ENCODE assay signal across 13 cellular contexts in the genomic region with DNA sequence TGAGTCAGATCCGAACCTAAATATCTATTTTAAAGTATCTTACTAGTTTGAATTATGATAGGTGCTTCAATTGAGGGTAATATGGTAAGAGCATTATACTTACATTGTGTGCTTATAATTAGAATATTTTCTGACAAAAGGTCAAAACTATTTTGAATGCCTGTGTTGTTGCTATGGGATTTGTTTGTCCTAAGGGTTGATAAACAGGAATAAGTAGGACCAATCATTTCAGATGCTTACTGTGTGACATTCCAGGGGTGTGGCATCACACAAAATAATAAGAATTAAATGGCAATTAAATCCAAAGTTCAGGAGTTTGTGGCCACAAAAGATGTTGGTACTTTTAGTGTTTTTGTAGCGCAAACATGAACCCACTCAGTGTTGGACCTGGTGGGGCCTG.
"Had no signal": no experiment of that assay in that cellular context is flagged by ENCODE, and none has a peak within 500 bp of the region (broad histone marks: within the 10 kb centered on the region; RNA-seq: fewer than 3 reads in every experiment).

No MANE protein-coding gene starts in this region.

- H3K9me3 ChIP-seq: thyroid gland had no signal

- DNase-seq: activated B cell treated with CpG ODN at 0.5 μM for 24 hours; activated CD4-positive, alpha-beta T cell treated with anti-CD3 and anti-CD28 coated beads, Interleukin-2, amount 10 ng/mL, durations not matched to agents 24 days and 14 days; activated CD8-positive, alpha-beta memory T cell treated with anti-CD3 and anti-CD28 coated beads, Interleukin-2, amount 50 U/mL, for 48 hours; activated gamma-delta T cell; activated T-cell treated with anti-CD3 and anti-CD28 coated beads, Interleukin-2, amount 50 U/mL, for 72 hours; amygdala; effector CD8-positive, alpha-beta T cell; hippocampal formation; stimulated activated CD4-positive, alpha-beta T cell treated with anti-CD3 and anti-CD28 coated beads, Interleukin-4, amount 100 ng/mL, for 1 hour; stimulated activated naive B cell treated with anti-CD40 and anti-IgM and Interleukin-4, amounts not matched to agents 10 μg/mL and 1 μg/mL and 100 μg/mL, for 72 hours; T-helper 2 cell; thyroid gland had no signal

- H3K4me3 ChIP-seq: thyroid gland had no signal

- ATAC-seq: activated T-cell treated with anti-CD3 and anti-CD28 coated beads, Interleukin-2, amount 50 U/mL, for 72 hours; stimulated activated naive B cell treated with anti-CD40 and anti-IgM and Interleukin-4, amounts not matched to agents 10 μg/mL and 1 μg/mL and 100 μg/mL, for 72 hours had no signal

- H3K36me3 ChIP-seq: brain microvascular endothelial cell, thyroid gland had no signal

- H3K27me3 ChIP-seq: brain microvascular endothelial cell, thyroid gland had no signal

- H3K27ac ChIP-seq: brain microvascular endothelial cell, thyroid gland had no signal
